Comparison of ENCODE assay signal across 9 cellular contexts in the genomic region with DNA sequence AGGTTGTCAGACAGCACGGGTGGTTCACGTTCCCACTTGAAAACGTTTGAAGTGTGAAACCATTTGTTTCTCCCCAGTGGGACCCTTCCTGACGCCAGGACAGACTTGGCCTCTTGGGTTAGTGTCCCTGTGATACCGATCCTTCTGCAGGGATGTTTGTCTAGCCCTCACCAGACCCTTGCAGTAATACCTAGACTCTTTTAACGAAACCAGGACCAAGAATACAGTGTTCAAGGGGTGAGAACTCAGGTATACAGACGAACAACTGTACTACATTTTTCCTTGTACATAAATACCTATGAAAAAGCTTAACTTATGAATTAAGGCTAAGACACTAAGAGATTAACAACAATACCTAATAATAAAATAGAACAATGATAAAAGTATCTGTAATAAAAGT.
A peak's percentile ranks its signal among the peaks of the same experiment; 100 is the strongest.
DNase-seq lines count a peak whose midpoint lies in the region; ATAC-seq and TF ChIP-seq lines count a peak whose summit lies in the region.
"Had no signal": no experiment of that assay in that cellular context is flagged by ENCODE, and none has a peak within 500 bp of the region (broad histone marks: within the 10 kb centered on the region; RNA-seq: fewer than 3 reads in every experiment).

No MANE protein-coding gene starts in this region.

- peaks cover 8 to 17% of the 10 kb centered on the region in 2 donors for H3K4me1 ChIP-seq in naive thymus-derived CD4-positive, alpha-beta T cell (ENCODE audit: control insufficient read depth in 2 of 2, insufficient read depth in 2 of 2, low read length in 2 of 2)
- H3K4me1 ChIP-seq in tibial nerve (peaks cover 0 to 10% (median 4%) of the 10 kb centered on the region in 4 donors), psoas muscle (no peaks in the 10 kb centered on the region)
- H3K4me1 ChIP-seq: right atrium auricular region had no signal

- H3K27ac ChIP-seq in naive thymus-derived CD4-positive, alpha-beta T cell (ENCODE audit: low read depth, low read length): no peak overlapping the region
- H3K27ac ChIP-seq in tibial nerve: no peak overlapping the region
- H3K27ac ChIP-seq in psoas muscle: no peak overlapping the region
- H3K27ac ChIP-seq: right atrium auricular region had no signal

- POLR2A ChIA-PET in naive thymus-derived CD4-positive, alpha-beta T cell (lab: Charles Lee): interaction anchor here (0.7 kb wide), 1 partner anchor 23 kb away, joined by 3 read pairs; no protein-coding TSS in a partner anchor

- no peak for DNase-seq in naive thymus-derived CD4-positive, alpha-beta T cell
- DNase-seq in tibial nerve (ENCODE audit: low spot score in 2 of 2): no peak
- no peak for DNase-seq in head of caudate nucleus
- DNase-seq in psoas muscle: no peak
- DNase-seq: dermis blood vessel endothelial cell had no signal

- H3K27ac Mint-ChIP-seq in naive thymus-derived CD4-positive, alpha-beta T cell: peak overlapping the region in 3 of 9 donors; percentile 3 to 62 (median 29)

- no peak for TF ChIP-seq EP300 in tibial nerve (IDR thresholded peaks at IDR 0.05)

- H3K36me3 Mint-ChIP-seq in naive thymus-derived CD4-positive, alpha-beta T cell: no peaks in the 10 kb centered on the region

- H3K9me3 Mint-ChIP-seq in naive thymus-derived CD4-positive, alpha-beta T cell: no peaks in the 10 kb centered on the region

- no peaks in the 10 kb centered on the region for H3K9me3 ChIP-seq in naive thymus-derived CD4-positive, alpha-beta T cell (ENCODE audit: control insufficient read depth in 2 of 3, low read length in 3 of 3)
- H3K9me3 ChIP-seq in tibial nerve: no peaks in the 10 kb centered on the region
- no peaks in the 10 kb centered on the region for H3K9me3 ChIP-seq in psoas muscle
- H3K9me3 ChIP-seq: right atrium auricular region had no signal

- no peak for TF ChIP-seq POLR2A in tibial nerve (IDR thresholded peaks at IDR 0.05)

- WGBS in tibial nerve, 2 donors: 74 to 77% methylated on average over 7 of the region's 7 CpGs
- WGBS in psoas muscle, 3 donors: 43 to 50% (median 47%) methylated on average over 7 of the region's 7 CpGs

- CTCF ChIA-PET in naive thymus-derived CD4-positive, alpha-beta T cell (lab: Charles Lee): interaction anchor here (0.9 kb wide), 2 partner anchors 12 to 56 kb away, joined by 3 to 4 read pairs; no protein-coding TSS in a partner anchor

- no peak for TF ChIP-seq CTCF in tibial nerve (IDR thresholded peaks at IDR 0.05)
- TF ChIP-seq CTCF in psoas muscle (IDR thresholded peaks at IDR 0.05): no peak

- H3K4me1 Mint-ChIP-seq in naive thymus-derived CD4-positive, alpha-beta T cell: peaks cover 8 to 36% (median 24%) of the 10 kb centered on the region in 7 donors

- H3K4me3 ChIP-seq in naive thymus-derived CD4-positive, alpha-beta T cell (ENCODE audit: low read length): peak overlapping the region; percentile 36
- H3K4me3 ChIP-seq in tibial nerve (no peak overlapping the region), psoas muscle (no peak overlapping the region)
- H3K4me3 ChIP-seq: right atrium auricular region had no signal

- H3K36me3 ChIP-seq in naive thymus-derived CD4-positive, alpha-beta T cell (ENCODE audit: control insufficient read depth in 2 of 3, insufficient read depth in 3 of 3, low read length in 3 of 3): no peaks in the 10 kb centered on the region
- H3K36me3 ChIP-seq in tibial nerve (no peaks in the 10 kb centered on the region), psoas muscle (ENCODE audit: insufficient read depth in 1 of 2, low read depth in 1 of 2) (no peaks in the 10 kb centered on the region)
- H3K36me3 ChIP-seq: right atrium auricular region had no signal

- intact Hi-C loops in naive thymus-derived CD4-positive, alpha-beta T cell (cut with micrococcal nuclease): no loop called here
- intact Hi-C loops in head of caudate nucleus (cut with DNase I): no loop called here
- intact Hi-C loops in psoas muscle (cut with DNase I): no loop called here

- peaks cover 13 to 37% (median 22%) of the 10 kb centered on the region in 5 donors for H3K27me3 Mint-ChIP-seq in naive thymus-derived CD4-positive, alpha-beta T cell

- H3K27me3 ChIP-seq in naive thymus-derived CD4-positive, alpha-beta T cell (ENCODE audit: control insufficient read depth in 2 of 2, insufficient read depth in 2 of 2, low read length in 2 of 2): no peaks in the 10 kb centered on the region
- H3K27me3 ChIP-seq in tibial nerve (no peaks in the 10 kb centered on the region), psoas muscle (ENCODE audit: insufficient read depth in 3 of 3, low read length in 2 of 3) (peaks cover 0 to 8% (median 5%) of the 10 kb centered on the region in 3 donors)
- H3K27me3 ChIP-seq: right atrium auricular region had no signal

- peak overlapping the region; percentile 53 to 82 (median 77) for H3K4me3 Mint-ChIP-seq in naive thymus-derived CD4-positive, alpha-beta T cell

- peak; percentile 52 for ATAC-seq in GM18909 (IDR thresholded peaks at IDR 0.05; ENCODE audit: poor library complexity, unreplicated experiment)
- peak; percentile 44 for ATAC-seq in GM21737 (IDR thresholded peaks at IDR 0.05; ENCODE audit: unreplicated experiment)
- ATAC-seq in HG03457 (IDR thresholded peaks at IDR 0.05; ENCODE audit: unreplicated experiment): peak; percentile 11
- peak; percentile 24 for ATAC-seq in naive thymus-derived CD4-positive, alpha-beta T cell
- no peak for ATAC-seq in psoas muscle

Comparison
In these comparisons a context has a peak if more than half of its experiments do, and no peak if none do; other contexts are left out.
1. ATAC-seq: peak in GM18909 (single experiment), GM21737 (single experiment), HG03457 (single experiment) and naive thymus-derived CD4-positive, alpha-beta T cell (single experiment); none in psoas muscle (0 of 4).